1 cellular context compared by ENCODE assay signal in the genomic region with DNA sequence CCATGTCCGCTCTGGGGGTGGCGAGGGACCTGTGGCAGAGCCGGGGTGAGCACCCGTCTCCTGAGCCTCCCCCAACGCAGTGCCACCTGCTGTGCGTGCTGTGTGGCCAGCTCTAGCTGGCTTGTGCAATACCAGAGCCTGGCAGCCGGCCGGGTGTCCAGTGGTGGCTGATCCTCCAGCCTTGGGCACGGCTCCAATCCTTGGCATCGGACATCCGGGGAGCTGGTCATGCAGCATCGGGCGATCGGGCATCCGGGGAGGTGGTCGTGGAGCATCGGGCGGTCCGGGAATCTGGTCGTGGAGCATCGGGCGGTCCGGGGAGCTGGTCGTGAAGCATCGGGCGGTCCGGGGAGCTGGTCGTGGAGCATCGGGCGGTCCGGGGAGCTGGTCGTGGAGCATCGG.
TF ChIP-seq lines count a peak whose summit lies in the region.

No MANE protein-coding gene starts in this region.

TF ChIP-seq in K562, 482 proteins besides CTCF, POLR2A, EP300 and RAD21:
- TF ChIP-seq RBFOX2 (IDR thresholded peaks at IDR 0.05; ENCODE audit: low read depth, low read length) (peak; percentile 31), TCFL5 (CRISPR knock-in tag; conservative IDR thresholded peaks at IDR 0.05) (no peak), RBM22 (IDR thresholded peaks at IDR 0.05; ENCODE audit: low read depth, low read length, poor library complexity, severe bottlenecking) (peak; percentile 36)
